Comparison of ENCODE assay signal across 23 cellular contexts in genomic region chr15:93800805-93801204, GRCh38.
"Had no signal": no experiment of that assay in that cellular context is flagged by ENCODE, and none has a peak within 500 bp of the region (broad histone marks: within the 10 kb centered on the region; RNA-seq: fewer than 3 reads in every experiment).

No MANE protein-coding gene starts in this region.

- H3K4me3 Mint-ChIP-seq: activated naive CD8-positive, alpha-beta T cell; activated T-cell treated with anti-CD3 and anti-CD28 coated beads, Interleukin-2, amount 50 U/mL, for 24 hours; activated T-helper 17 cell treated with anti-CD3 and anti-CD28 coated beads, Interleukin-2, amount 50 U/mL, for 72 hours; immature natural killer cell; natural killer cell; T-helper 2 cell treated with Interferon-gamma antibody and Interleukin-4, amounts not matched to agents 5 μg/mL and 100 μg/mL, for 36 hours had no signal

- H3K36me3 ChIP-seq: adrenal gland, colonic mucosa, esophagus squamous epithelium, gastroesophageal sphincter, heart left ventricle, prostate gland, spleen, uterus had no signal

- H3K27me3 Mint-ChIP-seq: activated naive CD8-positive, alpha-beta T cell had no signal

- H3K4me1 ChIP-seq: adrenal gland, colonic mucosa, gastroesophageal sphincter, heart left ventricle, prostate gland, spleen, testis, uterus had no signal

- H3K9me3 Mint-ChIP-seq: activated T-cell treated with anti-CD3 and anti-CD28 coated beads, Interleukin-2, amount 50 U/mL, for 24 hours; activated T-helper 17 cell treated with anti-CD3 and anti-CD28 coated beads, Interleukin-2, amount 50 U/mL, for 72 hours; natural killer cell; T-helper 2 cell treated with Interferon-gamma antibody and Interleukin-4, amounts not matched to agents 5 μg/mL and 100 μg/mL, for 36 hours had no signal

- H3K36me3 Mint-ChIP-seq: activated naive CD8-positive, alpha-beta T cell; immature natural killer cell; natural killer cell had no signal

- H3K4me1 Mint-ChIP-seq: activated T-helper 17 cell treated with anti-CD3 and anti-CD28 coated beads, Interleukin-2, amount 50 U/mL, for 72 hours; immature natural killer cell; natural killer cell had no signal

- DNase-seq: activated CD8-positive, alpha-beta memory T cell treated with anti-CD3 and anti-CD28 coated beads for 24 hours; activated CD8-positive, alpha-beta memory T cell treated with anti-CD3 and anti-CD28 coated beads, Interleukin-2, amount 50 U/mL, for 4 hours; activated naive CD4-positive, alpha-beta T cell; activated T-cell treated with anti-CD3 and anti-CD28 coated beads, Interleukin-2, amount 50 U/mL, for 24 hours; adrenal gland; colonic mucosa; dorsolateral prefrontal cortex; esophagus squamous epithelium; heart left ventricle; immature natural killer cell; midbrain; natural killer cell; spleen; stimulated activated CD4-positive, alpha-beta T cell treated with anti-CD3 and anti-CD28 coated beads, Interleukin-4, amount 100 ng/mL, for 1 hour; stimulated activated naive CD4-positive, alpha-beta T cell; testis; uterus had no signal

- H3K27ac ChIP-seq: adrenal gland, colonic mucosa, dorsolateral prefrontal cortex, esophagus squamous epithelium, gastroesophageal sphincter, heart left ventricle, prostate gland, spleen, testis, uterus had no signal

- ATAC-seq: activated T-helper 17 cell treated with anti-CD3 and anti-CD28 coated beads, Interleukin-2, amount 50 U/mL, for 72 hours; gastroesophageal sphincter; heart left ventricle; left lobe of liver; natural killer cell had no signal

- H3K9me3 ChIP-seq: adrenal gland, colonic mucosa, esophagus squamous epithelium, gastroesophageal sphincter, heart left ventricle, prostate gland, testis, uterus had no signal

- H3K27me3 ChIP-seq: adrenal gland, colonic mucosa, esophagus squamous epithelium, gastroesophageal sphincter, heart left ventricle, testis, uterus had no signal

- H3K27ac Mint-ChIP-seq: activated naive CD8-positive, alpha-beta T cell; activated T-cell treated with anti-CD3 and anti-CD28 coated beads, Interleukin-2, amount 50 U/mL, for 24 hours; activated T-helper 17 cell treated with anti-CD3 and anti-CD28 coated beads, Interleukin-2, amount 50 U/mL, for 72 hours; immature natural killer cell; natural killer cell; T-helper 2 cell treated with Interferon-gamma antibody and Interleukin-4, amounts not matched to agents 5 μg/mL and 100 μg/mL, for 36 hours had no signal

- H3K4me3 ChIP-seq: adrenal gland, colonic mucosa, dorsolateral prefrontal cortex, esophagus squamous epithelium, gastroesophageal sphincter, heart left ventricle, prostate gland, spleen, testis, uterus had no signal
